Comparison of ENCODE assay signal across 9 cellular contexts in genomic region chr3:117553461-117553860, GRCh38.
DNase-seq lines count a peak whose midpoint lies in the region; ATAC-seq and TF ChIP-seq lines count a peak whose summit lies in the region.
"Had no signal": no experiment of that assay in that cellular context is flagged by ENCODE, and none has a peak within 500 bp of the region (broad histone marks: within the 10 kb centered on the region; RNA-seq: fewer than 3 reads in every experiment).

No MANE protein-coding gene starts in this region.

- no peak for TF ChIP-seq CTCF in GM12864 (IDR thresholded peaks at IDR 0.05; ENCODE audit: low read depth, low read length, missing control alignments)
- no peak for TF ChIP-seq CTCF in mesothelial cell of epicardium (IDR thresholded peaks at IDR 0.05; ENCODE audit: unreplicated experiment)

- intact Hi-C loops in activated T-helper 2 cell treated with anti-CD3 and anti-CD28 coated beads, Interferon-gamma antibody, Interleukin-2, Interleukin-4, amounts not matched to agents 10 μg/mL and 5 μg/mL and 100 μg/mL, durations not matched to agents 14 hours and 24 hours and 36 hours (cut with micrococcal nuclease) = no loop called here

- no peak overlapping the region for H3K27ac Mint-ChIP-seq in activated T-helper 2 cell treated with anti-CD3 and anti-CD28 coated beads, Interferon-gamma antibody, Interleukin-2, Interleukin-4, amounts not matched to agents 10 μg/mL and 5 μg/mL and 100 μg/mL, durations not matched to agents 14 hours and 24 hours and 36 hours
- no peak overlapping the region for H3K27ac Mint-ChIP-seq in mesothelial cell of epicardium

- H3K4me1 Mint-ChIP-seq in activated T-helper 2 cell treated with anti-CD3 and anti-CD28 coated beads, Interferon-gamma antibody, Interleukin-2, Interleukin-4, amounts not matched to agents 10 μg/mL and 5 μg/mL and 100 μg/mL, durations not matched to agents 14 hours and 24 hours and 36 hours (ENCODE audit: low read depth) = no peaks in the 10 kb centered on the region
- H3K4me1 Mint-ChIP-seq in mesothelial cell of epicardium = peaks cover 14% of the 10 kb centered on the region

- H3K9me3 Mint-ChIP-seq in activated T-helper 2 cell treated with anti-CD3 and anti-CD28 coated beads, Interferon-gamma antibody, Interleukin-2, Interleukin-4, amounts not matched to agents 10 μg/mL and 5 μg/mL and 100 μg/mL, durations not matched to agents 14 hours and 24 hours and 36 hours = peaks cover 5% of the 10 kb centered on the region
- H3K9me3 Mint-ChIP-seq in mesothelial cell of epicardium = peaks cover 11% of the 10 kb centered on the region

- peak; percentile 97 for ATAC-seq in GM21619 (IDR thresholded peaks at IDR 0.05; ENCODE audit: unreplicated experiment)
- ATAC-seq in HG03520 (IDR thresholded peaks at IDR 0.05; ENCODE audit: unreplicated experiment) = peak; percentile 99

- H3K4me3 Mint-ChIP-seq in activated T-helper 2 cell treated with anti-CD3 and anti-CD28 coated beads, Interferon-gamma antibody, Interleukin-2, Interleukin-4, amounts not matched to agents 10 μg/mL and 5 μg/mL and 100 μg/mL, durations not matched to agents 14 hours and 24 hours and 36 hours (ENCODE audit: low read depth) = no peak overlapping the region
- H3K4me3 Mint-ChIP-seq in mesothelial cell of epicardium = no peak overlapping the region

- H3K27me3 Mint-ChIP-seq in activated T-helper 2 cell treated with anti-CD3 and anti-CD28 coated beads, Interferon-gamma antibody, Interleukin-2, Interleukin-4, amounts not matched to agents 10 μg/mL and 5 μg/mL and 100 μg/mL, durations not matched to agents 14 hours and 24 hours and 36 hours (ENCODE audit: low read depth) = no peaks in the 10 kb centered on the region
- no peaks in the 10 kb centered on the region for H3K27me3 Mint-ChIP-seq in mesothelial cell of epicardium (ENCODE audit: low read depth)

- no peaks in the 10 kb centered on the region for H3K36me3 Mint-ChIP-seq in activated T-helper 2 cell treated with anti-CD3 and anti-CD28 coated beads, Interferon-gamma antibody, Interleukin-2, Interleukin-4, amounts not matched to agents 10 μg/mL and 5 μg/mL and 100 μg/mL, durations not matched to agents 14 hours and 24 hours and 36 hours (ENCODE audit: low read depth)
- peaks cover 2% of the 10 kb centered on the region for H3K36me3 Mint-ChIP-seq in mesothelial cell of epicardium

- H3K4me3 ChIP-seq in GM12864 (ENCODE audit: low read depth, low read length) = no peak overlapping the region

- DNase-seq in GM12864 (ENCODE audit: low read depth) (peak; percentile 13), fibroblast of the conjunctiva (ENCODE audit: low read depth) (peak; percentile 28), NCI-H446 (lab: John Stamatoyannopoulos, UW) (no peak), DMS153 (lab: John Stamatoyannopoulos, UW) (no peak), mesothelial cell of epicardium (ENCODE audit: low spot score in 2 of 2, unreplicated experiment in 2 of 2) (no peak)
- DNase-seq in activated T-helper 2 cell treated with anti-CD3 and anti-CD28 coated beads, Interferon-gamma antibody, Interleukin-2, Interleukin-4, amounts not matched to agents 10 μg/mL and 5 μg/mL and 100 μg/mL, durations not matched to agents 14 hours and 24 hours and 36 hours (ENCODE audit: low spot score) = no peak
- DNase-seq: NCI-H2029 had no signal

Comparison
In these comparisons a context has a peak if more than half of its experiments do, and no peak if none do; other contexts are left out.
1. DNase-seq: peak in GM12864 (single experiment) and fibroblast of the conjunctiva (single experiment); none in NCI-H446 (0 of 2), DMS153 (single experiment), activated T-helper 2 cell treated with anti-CD3 and anti-CD28 coated beads, Interferon-gamma antibody, Interleukin-2, Interleukin-4, amounts not matched to agents 10 μg/mL and 5 μg/mL and 100 μg/mL, durations not matched to agents 14 hours and 24 hours and 36 hours (single experiment) and mesothelial cell of epicardium (0 of 2).